In the genomic region with DNA sequence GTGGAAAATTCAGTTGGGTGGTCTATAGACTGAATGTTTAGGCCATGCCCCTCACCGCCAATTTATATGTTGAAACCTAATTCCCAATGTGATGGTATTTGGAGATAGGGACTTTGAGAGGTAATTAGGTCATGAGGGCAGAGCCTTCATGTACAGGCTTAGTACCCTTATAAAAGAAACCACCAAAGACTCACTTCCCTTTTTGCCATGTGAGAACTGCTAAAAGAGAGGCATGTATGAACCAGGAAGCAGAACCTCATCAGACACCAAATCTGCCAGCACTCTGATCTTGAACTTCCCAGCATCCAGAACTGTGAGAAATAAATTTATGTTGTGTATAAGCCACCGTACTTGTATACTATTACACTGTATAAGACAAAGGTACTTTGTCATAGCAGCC, we compare ENCODE assay signal across 15 cellular contexts.
"Had no signal": no experiment of that assay in that cellular context is flagged by ENCODE, and none has a peak within 500 bp of the region (broad histone marks: within the 10 kb centered on the region; RNA-seq: fewer than 3 reads in every experiment).

No MANE protein-coding gene starts in this region.

- H3K27me3 ChIP-seq: breast epithelium, right lobe of liver had no signal

- H3K36me3 ChIP-seq: breast epithelium, right lobe of liver had no signal

- H3K27ac ChIP-seq: breast epithelium, psoas muscle, right lobe of liver had no signal

- H3K4me1 ChIP-seq: breast epithelium, right lobe of liver had no signal

- ATAC-seq: activated CD4-positive, alpha-beta T cell treated with anti-CD3 and anti-CD28 coated beads for 36 hours; activated T-cell treated with anti-CD3 and anti-CD28 coated beads, Interleukin-2, amount 50 U/mL, for 72 hours; right lobe of liver; stimulated activated memory B cell treated with anti-CD40 and anti-IgM and Interleukin-4, amounts not matched to agents 10 μg/mL and 1 μg/mL and 100 μg/mL, for 72 hours had no signal

- DNase-seq: activated CD4-positive, alpha-beta memory T cell treated with anti-CD3 and anti-CD28 coated beads, Interleukin-2, amount 10 ng/mL, durations not matched to agents 7 days and 5 days; activated CD4-positive, alpha-beta T cell treated with anti-CD3 and anti-CD28 coated beads for 36 hours; activated gamma-delta T cell treated with Interleukin-2 at 50 U/mL for 16 hours; activated naive CD8-positive, alpha-beta T cell treated with anti-CD3 and anti-CD28 coated beads for 36 hours; activated T-cell treated with anti-CD3 and anti-CD28 coated beads, Interleukin-2, amount 50 U/mL, for 72 hours; aorta; dermis blood vessel endothelial cell; endodermal cell; erythroblast; hippocampal formation; nephron progenitor cell; psoas muscle; right lobe of liver had no signal

- H3K4me3 ChIP-seq: breast epithelium, psoas muscle, right lobe of liver had no signal
